Comparison of ENCODE assay signal across 1 cellular context in the genomic region with DNA sequence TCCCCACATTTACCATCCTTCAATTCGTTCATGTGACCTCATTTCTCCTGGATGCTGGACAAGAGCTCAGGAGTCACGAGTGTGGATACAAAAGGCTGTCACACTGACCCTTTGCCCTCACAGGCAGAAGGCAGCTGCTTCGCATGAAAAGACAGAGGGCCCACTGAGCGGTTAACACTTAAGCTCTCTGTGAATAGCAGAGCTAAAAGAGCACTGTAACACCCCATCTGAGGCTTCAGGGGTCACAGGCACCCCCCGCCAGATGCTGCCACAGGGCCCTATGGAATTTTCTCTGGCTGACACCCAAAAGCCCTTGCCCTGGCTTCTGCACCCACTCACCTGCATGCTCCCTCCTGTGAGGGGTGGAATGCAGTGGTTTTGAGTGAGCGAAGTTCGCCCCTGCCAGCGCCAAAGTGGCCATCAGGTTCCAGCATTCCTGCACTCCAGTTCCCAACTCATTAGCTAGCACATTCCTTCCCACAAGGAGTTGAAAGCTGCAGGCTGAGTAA.
TF ChIP-seq lines count a peak whose summit lies in the region.

No MANE protein-coding gene starts in this region.

TF ChIP-seq in liver, 16 proteins besides CTCF, POLR2A, EP300 and RAD21 (continued from another document):
- TF ChIP-seq MAX (IDR thresholded peaks at IDR 0.05): no peak
